In the genomic region with DNA sequence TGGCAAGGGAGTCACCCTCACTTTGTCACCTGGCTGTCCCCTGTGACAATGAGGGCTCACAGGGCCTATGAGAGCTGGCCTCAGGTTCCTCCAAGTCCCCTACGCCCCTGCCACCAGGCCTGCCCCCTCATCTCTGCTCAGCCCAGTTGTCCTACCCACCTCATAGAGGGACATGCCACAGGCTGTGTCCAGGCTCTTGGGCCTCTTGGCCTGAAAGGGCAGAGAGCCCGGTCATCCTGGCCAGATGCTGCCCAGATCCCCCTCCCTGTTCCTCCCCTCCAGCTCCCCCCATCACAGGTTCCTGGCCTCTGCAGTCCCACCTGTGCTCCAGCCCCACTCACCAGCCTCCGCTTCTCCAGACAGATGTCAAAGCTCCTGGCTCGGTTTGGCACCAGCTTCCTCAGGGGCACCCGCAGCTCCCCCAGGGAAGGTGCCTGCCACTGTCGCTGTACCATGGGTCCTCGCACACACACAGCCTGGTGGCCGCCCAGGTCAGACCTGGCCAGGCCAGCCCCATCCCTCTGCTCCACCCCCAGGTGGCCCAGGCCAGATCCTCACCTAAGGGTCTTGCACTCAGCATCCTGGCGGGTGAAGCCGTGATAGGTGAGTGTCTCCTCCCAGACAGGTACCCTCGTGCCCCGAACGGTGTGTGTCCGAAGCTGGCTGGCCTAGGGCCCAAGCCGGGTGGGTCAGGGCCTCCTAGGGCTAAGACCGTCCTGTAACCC, we compare ENCODE assay signal across 11 cellular contexts. TPM values are rescaled to one million over a fixed set of nuclear protein-coding genes. Genes with fewer than 3 reads are reported as not detected.
DNase-seq lines count a peak whose midpoint lies in the region; ATAC-seq, FAIRE-seq and TF ChIP-seq lines count a peak whose summit lies in the region.
"Had no signal": no experiment of that assay in that cellular context is flagged by ENCODE, and none has a peak within 500 bp of the region (broad histone marks: within the 10 kb centered on the region; RNA-seq: fewer than 3 reads in every experiment).

No MANE protein-coding gene starts in this region.

- H3K27me3 ChIP-seq in suprapubic skin (peaks cover 17% of the 10 kb centered on the region), adrenal gland (peaks cover 9% of the 10 kb centered on the region)

- H3K9me3 Mint-ChIP-seq in activated CD4-positive, alpha-beta T cell treated with anti-CD3 and anti-CD28 coated beads, Interleukin-2, amount 10 ng/mL, durations not matched to agents 24 days and 14 days, result no peaks in the 10 kb centered on the region
- H3K9me3 Mint-ChIP-seq in activated CD4-positive, alpha-beta memory T cell treated with anti-CD3 and anti-CD28 coated beads for 36 hours, result no peaks in the 10 kb centered on the region

- peaks cover 24% of the 10 kb centered on the region for H3K36me3 Mint-ChIP-seq in activated CD4-positive, alpha-beta T cell treated with anti-CD3 and anti-CD28 coated beads, Interleukin-2, amount 10 ng/mL, durations not matched to agents 24 days and 14 days (ENCODE audit: low read depth)
- peaks cover 11% of the 10 kb centered on the region for H3K36me3 Mint-ChIP-seq in activated CD4-positive, alpha-beta memory T cell treated with anti-CD3 and anti-CD28 coated beads for 36 hours

- peak overlapping the region; percentile 99 for H3K27ac Mint-ChIP-seq in activated CD4-positive, alpha-beta T cell treated with anti-CD3 and anti-CD28 coated beads, Interleukin-2, amount 10 ng/mL, durations not matched to agents 24 days and 14 days
- H3K27ac Mint-ChIP-seq in activated CD4-positive, alpha-beta memory T cell treated with anti-CD3 and anti-CD28 coated beads for 36 hours, result peak overlapping the region; percentile 98

- CTCF ChIA-PET in activated CD4-positive, alpha-beta memory T cell treated with anti-CD3 and anti-CD28 coated beads for 36 hours (lab: Charles Lee), result interaction anchor here (0.9 to 4.9 kb wide), 10 partner anchors 10 to 263 kb away, joined by 3 to 59 read pairs (median 4); a partner anchor contains a TSS

- peak overlapping the region in 1 of 2 donors; percentile 71 for H3K9ac ChIP-seq in kidney (ENCODE audit: low read length in 2 of 2)

- intact Hi-C loops in activated CD4-positive, alpha-beta T cell treated with anti-CD3 and anti-CD28 coated beads, Interleukin-2, amount 10 ng/mL, durations not matched to agents 24 days and 14 days (cut with micrococcal nuclease), result loop anchor here (1.0 to 5.0 kb wide), 3 partner anchors 9 to 33 kb away; a partner anchor contains a TSS
- intact Hi-C loops in activated CD4-positive, alpha-beta memory T cell treated with anti-CD3 and anti-CD28 coated beads for 36 hours (cut with micrococcal nuclease), result loop anchor here (2.0 kb wide), 1 partner anchor 14 kb away; a partner anchor contains a TSS
- intact Hi-C loops in kidney (cut with DNase I), result no loop called here
- intact Hi-C loops in adrenal gland (cut with DNase I), result no loop called here

- no peak for FAIRE-seq in kidney (lab: Jason Lieb, UNC)

- peaks cover 16% of the 10 kb centered on the region for H3K4me1 Mint-ChIP-seq in activated CD4-positive, alpha-beta T cell treated with anti-CD3 and anti-CD28 coated beads, Interleukin-2, amount 10 ng/mL, durations not matched to agents 24 days and 14 days
- H3K4me1 Mint-ChIP-seq in activated CD4-positive, alpha-beta memory T cell treated with anti-CD3 and anti-CD28 coated beads for 36 hours (ENCODE audit: low read depth), result peaks cover 24% of the 10 kb centered on the region

- ATAC-seq in HG03442 (IDR thresholded peaks at IDR 0.05; ENCODE audit: unreplicated experiment), result no peak

- peaks cover 7 to 11% of the 10 kb centered on the region in 2 donors for H3K36me3 ChIP-seq in kidney (ENCODE audit: control insufficient read depth in 1 of 2, insufficient read depth in 2 of 2, low read length in 2 of 2)
- H3K36me3 ChIP-seq in suprapubic skin, result peaks cover 34% of the 10 kb centered on the region
- peaks cover 0 to 26% of the 10 kb centered on the region in 2 donors for H3K36me3 ChIP-seq in adrenal gland (replicated peaks in 1 of 2)

- TF ChIP-seq POLR2A in suprapubic skin (IDR thresholded peaks at IDR 0.05), result no peak
- TF ChIP-seq POLR2A in adrenal gland (IDR thresholded peaks at IDR 0.05), result no peak

- H3K27me3 Mint-ChIP-seq in activated CD4-positive, alpha-beta T cell treated with anti-CD3 and anti-CD28 coated beads, Interleukin-2, amount 10 ng/mL, durations not matched to agents 24 days and 14 days, result no peaks in the 10 kb centered on the region
- H3K27me3 Mint-ChIP-seq in activated CD4-positive, alpha-beta memory T cell treated with anti-CD3 and anti-CD28 coated beads for 36 hours, result no peaks in the 10 kb centered on the region

- peak; percentile 58 for DNase-seq in activated CD4-positive, alpha-beta T cell treated with anti-CD3 and anti-CD28 coated beads, Interleukin-2, amount 10 ng/mL, durations not matched to agents 24 days and 14 days
- DNase-seq in activated CD4-positive, alpha-beta T cell treated with anti-CD3 and anti-CD28 coated beads, Interleukin-2, amount 50 U/mL, for 48 hours, result no peak
- no peak for DNase-seq in activated CD4-positive, alpha-beta memory T cell treated with anti-CD3 and anti-CD28 coated beads for 36 hours
- DNase-seq in kidney (peak; percentile 75), suprapubic skin (ENCODE audit: low spot score in 2 of 2) (no peak), inferior parietal cortex (ENCODE audit: extremely low spot score) (no peak), adrenal gland (no peak)

- H3K27ac ChIP-seq in kidney (ENCODE audit: low read depth in 2 of 2, low read length in 2 of 2), result no peak overlapping the region
- H3K27ac ChIP-seq in suprapubic skin, result no peak overlapping the region
- H3K27ac ChIP-seq in adrenal gland, result peak overlapping the region in 1 of 5 donors; percentile 11

- peak overlapping the region; percentile 84 for H3K4me3 Mint-ChIP-seq in activated CD4-positive, alpha-beta T cell treated with anti-CD3 and anti-CD28 coated beads, Interleukin-2, amount 10 ng/mL, durations not matched to agents 24 days and 14 days
- peak overlapping the region; percentile 79 for H3K4me3 Mint-ChIP-seq in activated CD4-positive, alpha-beta memory T cell treated with anti-CD3 and anti-CD28 coated beads for 36 hours

- TF ChIP-seq EP300 in suprapubic skin (IDR thresholded peaks at IDR 0.05), result no peak

- H3K4me1 ChIP-seq in kidney (ENCODE audit: control insufficient read depth in 1 of 2, insufficient read depth in 1 of 2, low read depth in 1 of 2, low read length in 2 of 2), result peaks cover 0 to 16% of the 10 kb centered on the region in 2 donors
- peaks cover 28% of the 10 kb centered on the region for H3K4me1 ChIP-seq in suprapubic skin
- H3K4me1 ChIP-seq in adrenal gland (replicated peaks in 1 of 2), result no peaks in the 10 kb centered on the region

- WGBS in suprapubic skin, result 79% methylated on average over 9 of the region's 16 CpGs
- WGBS in adrenal gland, 4 donors, result 74 to 81% (median 78%) methylated on average over 3 to 16 of the region's 16 CpGs

- TF ChIP-seq CTCF in kidney (IDR thresholded peaks at IDR 0.05; ENCODE audit: borderline replicate concordance, extremely low read depth, insufficient read depth) (no peak), suprapubic skin (IDR thresholded peaks at IDR 0.05) (no peak), adrenal gland (IDR thresholded peaks at IDR 0.05) (no peak)

- POLR2A ChIA-PET in activated CD4-positive, alpha-beta memory T cell treated with anti-CD3 and anti-CD28 coated beads for 36 hours (lab: Charles Lee), result interaction anchor here (0.6 to 1.8 kb wide), 10 partner anchors 12 to 589 kb away, joined by 3 to 17 read pairs (median 3); a partner anchor contains a TSS

- H3K9me3 ChIP-seq in kidney (ENCODE audit: control insufficient read depth in 1 of 2, low read length in 2 of 2) (no peaks in the 10 kb centered on the region), suprapubic skin (no peaks in the 10 kb centered on the region), adrenal gland (replicated peaks in 1 of 3) (no peaks in the 10 kb centered on the region)
- H3K9me3 ChIP-seq: esophagus muscularis mucosa had no signal

- H3K4me3 ChIP-seq in kidney (ENCODE audit: low read length in 2 of 2) (no peak overlapping the region), suprapubic skin (peak overlapping the region; percentile 43), adrenal gland (no peak overlapping the region)

RNA-seq across cellular contexts. Expression of a gene that starts 8.2 kb away (rescaled TPM):
- 304 and 321 TPM in 2 replicates for total RNA-seq in activated CD4-positive, alpha-beta T cell treated with anti-CD3 and anti-CD28 coated beads, Interleukin-2, amount 10 ng/mL, durations not matched to agents 24 days and 14 days
- total RNA-seq in activated CD4-positive, alpha-beta memory T cell treated with anti-CD3 and anti-CD28 coated beads for 36 hours, result 100 to 1,000 TPM; 279 to 287 TPM
- total RNA-seq in kidney (191 TPM), suprapubic skin (100 to 1,000 TPM; 200 to 361 (median 275) TPM), adrenal gland (100 to 1,000 TPM; 176 to 439 (median 297) TPM)
- polyA plus RNA-seq in kidney (ENCODE audit: insufficient read depth, low read depth, low replicate concordance) (395 TPM), adrenal gland (100 to 1,000 TPM in 2 of 3 donors, 10 to 100 TPM in 1; 84.2 to 231 (median 227) TPM)

RNA-seq across cellular contexts. Expression of a gene that starts 14.8 kb away (rescaled TPM):
- total RNA-seq in activated CD4-positive, alpha-beta T cell treated with anti-CD3 and anti-CD28 coated beads, Interleukin-2, amount 10 ng/mL, durations not matched to agents 24 days and 14 days, result 22.2 and 22.6 TPM in 2 replicates
- total RNA-seq in activated CD4-positive, alpha-beta memory T cell treated with anti-CD3 and anti-CD28 coated beads for 36 hours, result 10 to 100 TPM; 23.3 to 24.3 TPM
- total RNA-seq in kidney (11.9 TPM), suprapubic skin (10 to 100 TPM; 33.9 to 48.8 (median 46.3) TPM), adrenal gland (10 to 100 TPM in 2 of 8 donors, 1 to 10 TPM in 6; 2.4 to 40.6 (median 7.9) TPM)
- polyA plus RNA-seq in kidney (ENCODE audit: insufficient read depth, low read depth, low replicate concordance) (57.0 TPM), adrenal gland (10 to 100 TPM in 1 of 3 donors, 1 to 10 TPM in 2; 1.9 to 14.0 (median 8.0) TPM)

RNA-seq across cellular contexts. Expression of a gene that starts 24.7 kb away (rescaled TPM):
- total RNA-seq in activated CD4-positive, alpha-beta T cell treated with anti-CD3 and anti-CD28 coated beads, Interleukin-2, amount 10 ng/mL, durations not matched to agents 24 days and 14 days, result not detected in 2 replicates
- not detected for total RNA-seq in activated CD4-positive, alpha-beta memory T cell treated with anti-CD3 and anti-CD28 coated beads for 36 hours
- total RNA-seq in kidney (not detected), suprapubic skin (not detected), adrenal gland (not detected)
- polyA plus RNA-seq in kidney (ENCODE audit: insufficient read depth, low read depth, low replicate concordance) (not detected), adrenal gland (not detected)
- total RNA-seq: A673, esophagus muscularis mucosa, temporal lobe had no signal

RNA-seq across cellular contexts. Expression of a gene that starts 31.3 kb away (rescaled TPM):
- total RNA-seq in activated CD4-positive, alpha-beta T cell treated with anti-CD3 and anti-CD28 coated beads, Interleukin-2, amount 10 ng/mL, durations not matched to agents 24 days and 14 days, result 305 and 312 TPM in 2 replicates
- total RNA-seq in activated CD4-positive, alpha-beta memory T cell treated with anti-CD3 and anti-CD28 coated beads for 36 hours, result 100 to 1,000 TPM; 361 to 362 TPM
- total RNA-seq in kidney (800 TPM), suprapubic skin (1,000 to 10,000 TPM in 3 of 4 donors, 100 to 1,000 TPM in 1; 564 to 1,559 (median 1,256) TPM), adrenal gland (1,000 to 10,000 TPM in 1 of 8 donors, 100 to 1,000 TPM in 7; 332 to 1,325 (median 429) TPM)
- polyA plus RNA-seq in kidney (ENCODE audit: insufficient read depth, low read depth, low replicate concordance) (1,687 TPM), adrenal gland (100 to 1,000 TPM; 267 to 762 (median 466) TPM)

RNA-seq across cellular contexts. Expression of a gene that starts 35.6 kb away (rescaled TPM):
- total RNA-seq in activated CD4-positive, alpha-beta T cell treated with anti-CD3 and anti-CD28 coated beads, Interleukin-2, amount 10 ng/mL, durations not matched to agents 24 days and 14 days, result 0.14 TPM in 1 of 2 replicates, not detected in the other
- under 1 TPM; 0.29 to 0.33 TPM for total RNA-seq in activated CD4-positive, alpha-beta memory T cell treated with anti-CD3 and anti-CD28 coated beads for 36 hours
- total RNA-seq in kidney (7.7 TPM), suprapubic skin (not detected), adrenal gland (not detected)
- polyA plus RNA-seq in kidney (ENCODE audit: insufficient read depth, low read depth, low replicate concordance) (111 TPM), adrenal gland (under 1 TPM in 1 of 3 donors, not detected in 2; 0.32 TPM)
- total RNA-seq: A673, esophagus muscularis mucosa, temporal lobe had no signal

Comparison
In these comparisons a context has a peak if more than half of its experiments do, and no peak if none do; other contexts are left out.
1. DNase-seq: peak in activated CD4-positive, alpha-beta T cell treated with anti-CD3 and anti-CD28 coated beads, Interleukin-2, amount 10 ng/mL, durations not matched to agents 24 days and 14 days (single experiment) and kidney (single experiment); none in activated CD4-positive, alpha-beta T cell treated with anti-CD3 and anti-CD28 coated beads, Interleukin-2, amount 50 U/mL, for 48 hours (0 of 2), activated CD4-positive, alpha-beta memory T cell treated with anti-CD3 and anti-CD28 coated beads for 36 hours (single experiment), suprapubic skin (0 of 2), inferior parietal cortex (single experiment) and adrenal gland (0 of 7).
2. intact Hi-C loops: an anchor here in activated CD4-positive, alpha-beta T cell treated with anti-CD3 and anti-CD28 coated beads, Interleukin-2, amount 10 ng/mL, durations not matched to agents 24 days and 14 days (1.0 to 5.0 kb wide) and activated CD4-positive, alpha-beta memory T cell treated with anti-CD3 and anti-CD28 coated beads for 36 hours (2.0 kb wide); none called in kidney and adrenal gland.